Comparison of ENCODE assay signal across 18 cellular contexts in the genomic region with DNA sequence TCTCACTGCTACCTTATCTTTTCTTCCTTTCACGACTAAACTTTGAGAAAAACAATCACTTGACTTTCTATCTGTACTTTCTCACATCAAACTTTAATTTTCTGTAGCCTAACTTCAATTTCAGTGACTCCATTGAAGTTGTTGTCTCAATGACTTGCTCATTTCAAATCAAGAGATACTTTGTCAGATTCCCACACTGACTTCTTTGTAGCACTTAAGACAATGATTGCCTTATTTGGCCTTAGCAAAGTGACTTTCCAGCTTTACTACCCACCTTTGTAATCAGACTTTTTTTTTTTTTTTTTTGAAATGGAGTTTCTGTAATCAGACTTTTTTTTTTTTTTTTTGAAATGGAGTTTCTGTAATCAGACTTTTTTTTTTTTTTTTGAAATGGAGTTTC.
"Had no signal": no experiment of that assay in that cellular context is flagged by ENCODE, and none has a peak within 500 bp of the region (broad histone marks: within the 10 kb centered on the region; RNA-seq: fewer than 3 reads in every experiment).

No MANE protein-coding gene starts in this region.

- H3K4me1 Mint-ChIP-seq: activated naive CD8-positive, alpha-beta T cell treated with anti-CD3 and anti-CD28 coated beads, Interleukin-2, amount 10 ng/mL, durations not matched to agents 7 days and 5 days had no signal

- H3K27me3 Mint-ChIP-seq: activated naive CD8-positive, alpha-beta T cell treated with anti-CD3 and anti-CD28 coated beads, Interleukin-2, amount 10 ng/mL, durations not matched to agents 7 days and 5 days; dendritic cell treated with granulocyte-macrophage colony-stimulating factor and Interleukin-4, amounts not matched to agents 40 ng/mL and 50 ng/mL, for 4 days; effector memory CD8-positive, alpha-beta T cell; memory B cell had no signal

- H3K27ac Mint-ChIP-seq: activated naive CD8-positive, alpha-beta T cell treated with anti-CD3 and anti-CD28 coated beads, Interleukin-2, amount 10 ng/mL, durations not matched to agents 7 days and 5 days; activated T-helper 1 cell treated with anti-CD3 and anti-CD28 coated beads, Interleukin-12 subunit alpha, Interleukin-12 subunit beta, Interleukin-2, Interleukin-4 antibody, amounts not matched to agents 30 ng/mL and 10 ng/mL and 1 ng/mL, durations not matched to agents 14 hours and 24 hours and 36 hours; dendritic cell treated with granulocyte-macrophage colony-stimulating factor and Interleukin-4, amounts not matched to agents 40 ng/mL and 50 ng/mL, for 4 days; memory B cell had no signal

- H3K9me3 ChIP-seq: left ventricle myocardium inferior, tibial nerve, vagina had no signal

- H3K4me1 ChIP-seq: vagina had no signal

- DNase-seq: activated CD4-positive, alpha-beta T cell treated with anti-CD3 and anti-CD28 coated beads, Interleukin-2, amount 50 U/mL, for 1 hour; activated CD4-positive, CD25-positive, alpha-beta regulatory T cell; activated CD8-positive, alpha-beta memory T cell treated with anti-CD3 and anti-CD28 coated beads for 24 hours; activated naive CD4-positive, alpha-beta T cell; activated naive CD8-positive, alpha-beta T cell treated with anti-CD3 and anti-CD28 coated beads, Interleukin-2, amount 10 ng/mL, durations not matched to agents 7 days and 5 days; brain microvascular endothelial cell; cerebellar nuclear complex; effector memory CD8-positive, alpha-beta T cell; left ventricle myocardium inferior; stimulated activated CD4-positive, alpha-beta T cell treated with anti-CD3 and anti-CD28 coated beads, Interleukin-12 subunit alpha, Interleukin-12 subunit beta, amount 100 ng/mL, for 4 hours; stimulated activated CD4-positive, alpha-beta T cell treated with anti-CD3 and anti-CD28 coated beads, Interleukin-2, amount 100 ng/mL, for 24 hours had no signal

- H3K9me3 Mint-ChIP-seq: activated naive CD8-positive, alpha-beta T cell treated with anti-CD3 and anti-CD28 coated beads, Interleukin-2, amount 10 ng/mL, durations not matched to agents 7 days and 5 days; activated T-helper 1 cell treated with anti-CD3 and anti-CD28 coated beads, Interleukin-12 subunit alpha, Interleukin-12 subunit beta, Interleukin-2, Interleukin-4 antibody, amounts not matched to agents 30 ng/mL and 10 ng/mL and 1 ng/mL, durations not matched to agents 14 hours and 24 hours and 36 hours; dendritic cell treated with granulocyte-macrophage colony-stimulating factor and Interleukin-4, amounts not matched to agents 40 ng/mL and 50 ng/mL, for 4 days; effector memory CD8-positive, alpha-beta T cell; memory B cell; nephron had no signal

- H3K4me3 ChIP-seq: left ventricle myocardium inferior, tibial nerve, vagina had no signal

- H3K4me3 Mint-ChIP-seq: activated naive CD8-positive, alpha-beta T cell treated with anti-CD3 and anti-CD28 coated beads, Interleukin-2, amount 10 ng/mL, durations not matched to agents 7 days and 5 days; activated T-helper 1 cell treated with anti-CD3 and anti-CD28 coated beads, Interleukin-12 subunit alpha, Interleukin-12 subunit beta, Interleukin-2, Interleukin-4 antibody, amounts not matched to agents 30 ng/mL and 10 ng/mL and 1 ng/mL, durations not matched to agents 14 hours and 24 hours and 36 hours; dendritic cell treated with granulocyte-macrophage colony-stimulating factor and Interleukin-4, amounts not matched to agents 40 ng/mL and 50 ng/mL, for 4 days; effector memory CD8-positive, alpha-beta T cell; memory B cell; nephron had no signal

- H3K27me3 ChIP-seq: brain microvascular endothelial cell, tibial nerve, vagina had no signal

- ATAC-seq: effector memory CD8-positive, alpha-beta T cell had no signal

- H3K27ac ChIP-seq: brain microvascular endothelial cell, epithelial cell of prostate, vagina had no signal
